In genomic region chr5:1315018-1315708, GRCh38 we compare ENCODE assay signal across 9 cellular contexts. TPM values are rescaled to one million over a fixed set of nuclear protein-coding genes. Genes with fewer than 3 reads are reported as not detected.
A peak's percentile ranks its signal among the peaks of the same experiment; 100 is the strongest.
DNase-seq lines count a peak whose midpoint lies in the region; ATAC-seq, FAIRE-seq and TF ChIP-seq lines count a peak whose summit lies in the region.
"Had no signal": no experiment of that assay in that cellular context is flagged by ENCODE, and none has a peak within 500 bp of the region (broad histone marks: within the 10 kb centered on the region; RNA-seq: fewer than 3 reads in every experiment).

No MANE protein-coding gene starts in this region.

- no peak overlapping the region for H4K91ac ChIP-seq in neuronal stem cell (ENCODE audit: low read depth, low read length, poor library complexity)

- H3K4ac ChIP-seq in neuronal stem cell (ENCODE audit: low read length): no peak overlapping the region

- intact Hi-C loops in activated T-helper 1 cell treated with anti-CD3 and anti-CD28 coated beads, Interleukin-12 subunit alpha, Interleukin-12 subunit beta, Interleukin-2, Interleukin-4 antibody, amounts not matched to agents 30 ng/mL and 10 ng/mL and 1 ng/mL, durations not matched to agents 14 hours and 24 hours and 36 hours (cut with micrococcal nuclease): loop anchor here (1.0 kb wide), 2 partner anchors 20 to 30 kb away; partner anchors contain the start of genes CLPTM1L and TERT

- H3K9me3 Mint-ChIP-seq in activated T-helper 1 cell treated with anti-CD3 and anti-CD28 coated beads, Interleukin-12 subunit alpha, Interleukin-12 subunit beta, Interleukin-2, Interleukin-4 antibody, amounts not matched to agents 30 ng/mL and 10 ng/mL and 1 ng/mL, durations not matched to agents 14 hours and 24 hours and 36 hours: peaks cover 11% of the 10 kb centered on the region

- H3K4me3 Mint-ChIP-seq in activated T-helper 1 cell treated with anti-CD3 and anti-CD28 coated beads, Interleukin-12 subunit alpha, Interleukin-12 subunit beta, Interleukin-2, Interleukin-4 antibody, amounts not matched to agents 30 ng/mL and 10 ng/mL and 1 ng/mL, durations not matched to agents 14 hours and 24 hours and 36 hours: peak overlapping the region; percentile 53

- H2BK120ac ChIP-seq in neuronal stem cell (ENCODE audit: low read depth, low read length): no peak overlapping the region

- no peak for TF ChIP-seq POLR2A in GM12892 (IDR thresholded peaks at IDR 0.05; ENCODE audit: low read depth, low read length)

- no peaks in the 10 kb centered on the region for H3K27me3 ChIP-seq in neuronal stem cell (ENCODE audit: control insufficient read depth in 3 of 3, insufficient read depth in 3 of 3, low read depth in 1 of 3, low read length in 3 of 3)

- peaks cover 60% of the 10 kb centered on the region for H3K4me1 Mint-ChIP-seq in activated T-helper 1 cell treated with anti-CD3 and anti-CD28 coated beads, Interleukin-12 subunit alpha, Interleukin-12 subunit beta, Interleukin-2, Interleukin-4 antibody, amounts not matched to agents 30 ng/mL and 10 ng/mL and 1 ng/mL, durations not matched to agents 14 hours and 24 hours and 36 hours (ENCODE audit: low read depth)

- H2AFZ ChIP-seq in neuronal stem cell (ENCODE audit: low read length): no peak overlapping the region

- peaks cover 0 to 4% of the 10 kb centered on the region in 2 donors for H3K9me3 ChIP-seq in neuronal stem cell (replicated peaks in 1 of 2; ENCODE audit: control insufficient read depth in 2 of 2, insufficient read depth in 1 of 2, low read depth in 1 of 2, low read length in 2 of 2)

- peak overlapping the region; percentile 64 for H2AK5ac ChIP-seq in neuronal stem cell (ENCODE audit: low read depth, low read length)

- H3K23ac ChIP-seq in neuronal stem cell (ENCODE audit: low read depth, low read length, poor library complexity): no peak overlapping the region

- H3K4me1 ChIP-seq in neuronal stem cell (ENCODE audit: control insufficient read depth in 2 of 2, insufficient read depth in 1 of 2, low read depth in 1 of 2, low read length in 2 of 2): peaks cover 0 to 6% of the 10 kb centered on the region in 2 donors

- FAIRE-seq in GM12892 (lab: Jason Lieb, UNC): no peak

- no peak overlapping the region for H2BK12ac ChIP-seq in neuronal stem cell (ENCODE audit: low read length)

- no peaks in the 10 kb centered on the region for H3K27me3 Mint-ChIP-seq in activated T-helper 1 cell treated with anti-CD3 and anti-CD28 coated beads, Interleukin-12 subunit alpha, Interleukin-12 subunit beta, Interleukin-2, Interleukin-4 antibody, amounts not matched to agents 30 ng/mL and 10 ng/mL and 1 ng/mL, durations not matched to agents 14 hours and 24 hours and 36 hours (ENCODE audit: insufficient read depth)

- H3K27ac Mint-ChIP-seq in activated T-helper 1 cell treated with anti-CD3 and anti-CD28 coated beads, Interleukin-12 subunit alpha, Interleukin-12 subunit beta, Interleukin-2, Interleukin-4 antibody, amounts not matched to agents 30 ng/mL and 10 ng/mL and 1 ng/mL, durations not matched to agents 14 hours and 24 hours and 36 hours: peak overlapping the region; percentile 78

- H4K8ac ChIP-seq in neuronal stem cell (ENCODE audit: low read depth, low read length): no peak overlapping the region

- WGBS in neuronal stem cell (ENCODE audit: extremely low coverage in 2 of 2, insufficient read length in 2 of 2, insufficient replicate concordance in 1 of 2), 2 donors: no CpG with 5 or more reads among the region's 13 CpGs

- H2BK5ac ChIP-seq in neuronal stem cell (ENCODE audit: low read length): no peak overlapping the region

- H3K36me3 Mint-ChIP-seq in activated T-helper 1 cell treated with anti-CD3 and anti-CD28 coated beads, Interleukin-12 subunit alpha, Interleukin-12 subunit beta, Interleukin-2, Interleukin-4 antibody, amounts not matched to agents 30 ng/mL and 10 ng/mL and 1 ng/mL, durations not matched to agents 14 hours and 24 hours and 36 hours (ENCODE audit: low read depth): peaks cover 21% of the 10 kb centered on the region

- no peak overlapping the region for H3K4me2 ChIP-seq in neuronal stem cell (ENCODE audit: insufficient read depth, low read length, poor library complexity, severe bottlenecking)

- no peak overlapping the region for H3K9ac ChIP-seq in neuronal stem cell (ENCODE audit: low read depth, low read length, poor library complexity)

- H3K4me3 ChIP-seq in neuronal stem cell (ENCODE audit: low read length in 2 of 2): no peak overlapping the region

- peak; percentile 1 for DNase-seq in GM12892 (ENCODE audit: insufficient read length)
- DNase-seq in activated T-helper 1 cell treated with anti-CD3 and anti-CD28 coated beads, Interleukin-12 subunit alpha, Interleukin-12 subunit beta, Interleukin-2, Interleukin-4 antibody, amounts not matched to agents 30 ng/mL and 10 ng/mL and 1 ng/mL, durations not matched to agents 14 hours and 24 hours and 36 hours (ENCODE audit: low spot score): no peak
- no peak for DNase-seq in neuronal stem cell (ENCODE audit: low spot score)
- no peak for DNase-seq in NAMALWA (ENCODE audit: low spot score)
- DNase-seq in NCI-H82 (lab: John Stamatoyannopoulos, UW): no peak
- no peak for DNase-seq in EL
- DNase-seq: activated CD4-positive, CD25-positive, alpha-beta regulatory T cell; glutamatergic neuron had no signal

- no peak overlapping the region for H3K14ac ChIP-seq in neuronal stem cell (ENCODE audit: low read length)

- no peaks in the 10 kb centered on the region for H3K79me1 ChIP-seq in neuronal stem cell (ENCODE audit: low read depth, low read length)

- H3K18ac ChIP-seq in neuronal stem cell (ENCODE audit: low read length): no peak overlapping the region

- no peak overlapping the region for H3K27ac ChIP-seq in neuronal stem cell (replicated peaks; ENCODE audit: low read length)

- no peak overlapping the region for H2BK15ac ChIP-seq in neuronal stem cell (ENCODE audit: low read length)

- H3K36me3 ChIP-seq in neuronal stem cell (replicated peaks in 1 of 2; ENCODE audit: control insufficient read depth in 2 of 2, insufficient read depth in 2 of 2, low read length in 2 of 2): peaks cover 17 to 34% of the 10 kb centered on the region in 2 donors

- ATAC-seq in HG03135 (IDR thresholded peaks at IDR 0.05; ENCODE audit: unreplicated experiment): peak; percentile 0

RNA-seq across cellular contexts. Expression of gene TERT, which starts 20.3 kb away (rescaled TPM):
- polyA plus RNA-seq in GM12892 (2012; ENCODE audit: missing spikeins): 0.15 TPM
- 12.3 and 12.5 TPM in 2 replicates for total RNA-seq in activated T-helper 1 cell treated with anti-CD3 and anti-CD28 coated beads, Interleukin-12 subunit alpha, Interleukin-12 subunit beta, Interleukin-2, Interleukin-4 antibody, amounts not matched to agents 30 ng/mL and 10 ng/mL and 1 ng/mL, durations not matched to agents 14 hours and 24 hours and 36 hours
- 2.5 TPM for polyA plus RNA-seq in neuronal stem cell (2013, experiment 1 of 2)
- 2.5 TPM for polyA plus RNA-seq in neuronal stem cell (2013, experiment 2 of 2)

RNA-seq across cellular contexts. Expression of gene CLPTM1L, which starts 29.7 kb away (rescaled TPM):
- 44.0 TPM for polyA plus RNA-seq in GM12892 (2012; ENCODE audit: missing spikeins)
- total RNA-seq in activated T-helper 1 cell treated with anti-CD3 and anti-CD28 coated beads, Interleukin-12 subunit alpha, Interleukin-12 subunit beta, Interleukin-2, Interleukin-4 antibody, amounts not matched to agents 30 ng/mL and 10 ng/mL and 1 ng/mL, durations not matched to agents 14 hours and 24 hours and 36 hours: 132 and 133 TPM in 2 replicates
- polyA plus RNA-seq in neuronal stem cell (2013, experiment 1 of 2): 49.2 TPM
- polyA plus RNA-seq in neuronal stem cell (2013, experiment 2 of 2): 50.1 TPM
